In genomic region chr16:67871256-67871655, GRCh38 we compare ENCODE assay signal across 1 cellular context.
A peak's percentile ranks its signal among the peaks of the same experiment; 100 is the strongest.
TF ChIP-seq lines count a peak whose summit lies in the region.

No MANE protein-coding gene starts in this region.

TF ChIP-seq in A549, 52 proteins besides CTCF, POLR2A, EP300 and RAD21:
- TF ChIP-seq MAFK (IDR thresholded peaks at IDR 0.05; ENCODE audit: partially characterized antibody) (peak; percentile 82), MYC (IDR thresholded peaks at IDR 0.05; ENCODE audit: borderline replicate concordance, low read length) (no peak), CHD4 (IDR thresholded peaks at IDR 0.05; ENCODE audit: borderline replicate concordance) (no peak), RFX5 (IDR thresholded peaks at IDR 0.05) (no peak)
